Comparison of ENCODE assay signal across 1 cellular context in genomic region chrX:71103110-71103983, GRCh38.
TF ChIP-seq lines count a peak whose summit lies in the region.

No MANE protein-coding gene starts in this region.

TF ChIP-seq in HEK293, 187 proteins besides CTCF, POLR2A, EP300 and RAD21 (continued from another document):
- TF ChIP-seq, protein P1, sequence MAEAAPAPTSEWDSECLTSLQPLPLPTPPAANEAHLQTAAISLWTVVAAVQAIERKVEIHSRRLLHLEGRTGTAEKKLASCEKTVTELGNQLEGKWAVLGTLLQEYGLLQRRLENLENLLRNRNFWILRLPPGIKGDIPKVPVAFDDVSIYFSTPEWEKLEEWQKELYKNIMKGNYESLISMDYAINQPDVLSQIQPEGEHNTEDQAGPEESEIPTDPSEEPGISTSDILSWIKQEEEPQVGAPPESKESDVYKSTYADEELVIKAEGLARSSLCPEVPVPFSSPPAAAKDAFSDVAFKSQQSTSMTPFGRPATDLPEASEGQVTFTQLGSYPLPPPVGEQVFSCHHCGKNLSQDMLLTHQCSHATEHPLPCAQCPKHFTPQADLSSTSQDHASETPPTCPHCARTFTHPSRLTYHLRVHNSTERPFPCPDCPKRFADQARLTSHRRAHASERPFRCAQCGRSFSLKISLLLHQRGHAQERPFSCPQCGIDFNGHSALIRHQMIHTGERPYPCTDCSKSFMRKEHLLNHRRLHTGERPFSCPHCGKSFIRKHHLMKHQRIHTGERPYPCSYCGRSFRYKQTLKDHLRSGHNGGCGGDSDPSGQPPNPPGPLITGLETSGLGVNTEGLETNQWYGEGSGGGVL (tag by site-specific recombination; IDR thresholded peaks at IDR 0.05), result peak; percentile 28; the same call in 1 of the 2 replicates
